8 cellular contexts compared by ENCODE assay signal in the genomic region with DNA sequence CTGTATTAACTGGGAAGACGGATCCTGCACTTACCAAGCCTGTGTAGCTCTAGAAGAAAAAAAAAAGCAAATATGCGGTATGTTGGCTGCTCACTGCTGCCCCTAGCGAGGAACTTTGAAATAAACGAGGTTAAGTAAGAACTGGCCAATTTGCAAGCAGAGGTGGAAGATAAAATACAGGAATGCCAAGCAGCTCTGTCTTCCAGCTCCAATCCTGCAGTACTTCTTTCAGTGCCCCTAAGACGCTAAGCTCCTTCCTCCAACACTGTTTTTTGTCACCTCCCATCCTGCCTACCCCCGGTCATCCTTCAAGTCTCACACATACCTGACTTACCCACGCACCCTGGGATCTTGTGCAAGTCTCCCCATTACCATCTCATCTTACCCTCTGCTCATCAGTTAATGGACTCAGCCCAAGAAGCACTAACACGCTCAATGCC. TPM values are rescaled to one million over a fixed set of nuclear protein-coding genes. Genes with fewer than 3 reads are reported as not detected.
DNase-seq lines count a peak whose midpoint lies in the region; ATAC-seq and TF ChIP-seq lines count a peak whose summit lies in the region.

No MANE protein-coding gene starts in this region.

- H3K4me3 ChIP-seq in AG04450 (ENCODE audit: low read depth, low read length) (peak overlapping the region; percentile 97), choroid plexus epithelial cell (ENCODE audit: low read depth, low read length) (peak overlapping the region; percentile 72)

- H3K27me3 ChIP-seq in AG04450 (ENCODE audit: control insufficient read depth, insufficient read depth, low read length), result no peaks in the 10 kb centered on the region

- H3K9me3 ChIP-seq in AG04450 (ENCODE audit: control insufficient read depth, insufficient read depth, low read length), result peaks cover 3% of the 10 kb centered on the region; the same call in 1 of the 2 replicates

- no peak for ATAC-seq in GM18868 (IDR thresholded peaks at IDR 0.05; ENCODE audit: unreplicated experiment)

- CTCF ChIA-PET in AG04450 (lab: Charles Lee), result interaction anchor here (0.6 to 3.2 kb wide), 36 partner anchors 9 to 1994 kb away, joined by 3 to 59 read pairs (median 5); partner anchors contain the start of gene GLRX3

- POLR2A ChIA-PET in AG04450 (lab: Yijun Ruan, JAX), result interaction anchor here (0.6 to 3.2 kb wide), 8 partner anchors 14 to 1882 kb away, joined by 3 to 93 read pairs (median 5); partner anchors contain the start of gene GLRX3

- H3K27ac ChIP-seq in AG04450 (ENCODE audit: low read depth, low read length), result peak overlapping the region; percentile 89

- TF ChIP-seq CTCF in AG04450 (IDR thresholded peaks at IDR 0.05; ENCODE audit: low read depth, low read length) (peak; percentile 86), GM20000 (IDR thresholded peaks at IDR 0.05; ENCODE audit: extremely low read depth, missing control alignments) (peak; percentile 77), choroid plexus epithelial cell (conservative IDR thresholded peaks at IDR 0.05; ENCODE audit: low read depth, low read length) (peak; percentile 87)

- DNase-seq in AG04450 (ENCODE audit: low read depth, low spot score), result peak; percentile 78
- peak; percentile 77 for DNase-seq in GM20000 (ENCODE audit: low spot score)
- peak; percentile 4 for DNase-seq in NCI-H2171 (lab: John Stamatoyannopoulos, UW)
- DNase-seq in activated CD4-positive, CD25-positive, alpha-beta regulatory T cell treated with anti-CD3 and anti-CD28 coated beads, Interleukin-2, amount 50 U/mL, for 16 hours (ENCODE audit: low read depth, low spot score), result peak; percentile 47
- DNase-seq in choroid plexus epithelial cell (ENCODE audit: low read depth), result peak; percentile 93
- peak; percentile 86 for DNase-seq in kidney glomerular epithelial cell (lab: John Stamatoyannopoulos, UW)
- DNase-seq in stimulated activated CD4-positive, alpha-beta T cell treated with anti-CD3 and anti-CD28 coated beads, Interleukin-1b, Interleukin-23, amount 100 ng/mL, for 1 hour (ENCODE audit: low read depth in 2 of 2), result peak; percentile 38 to 54

RNA-seq across cellular contexts. Expression of gene C10orf143, which starts 0.8 kb away (rescaled TPM):
- 1.7 and 1.9 TPM in 2 replicates for polyA plus RNA-seq in AG04450 (2011; rRNA removed)
- polyA minus RNA-seq in AG04450 (2011; rRNA and poly(A)+ RNA removed), result 0.18 and 1.00 TPM in 2 replicates

RNA-seq across cellular contexts. Expression of gene GLRX3, which starts 26.4 kb away (rescaled TPM):
- 91.0 and 126 TPM in 2 replicates for polyA plus RNA-seq in AG04450 (2011; rRNA removed)
- polyA minus RNA-seq in AG04450 (2011; rRNA and poly(A)+ RNA removed), result 12.6 and 24.4 TPM in 2 replicates

Comparison
In these comparisons a context has a peak if more than half of its experiments do, and no peak if none do; other contexts are left out.
1. DNase-seq: peak in every context shown above with its lines; median percentile 93 in choroid plexus epithelial cell; 86 in kidney glomerular epithelial cell; 78 in AG04450; 77 in GM20000; 47 in activated CD4-positive, CD25-positive, alpha-beta regulatory T cell treated with anti-CD3 and anti-CD28 coated beads, Interleukin-2, amount 50 U/mL, for 16 hours; 46 in stimulated activated CD4-positive, alpha-beta T cell treated with anti-CD3 and anti-CD28 coated beads, Interleukin-1b, Interleukin-23, amount 100 ng/mL, for 1 hour; 4 in NCI-H2171.